Comparison of ENCODE assay signal across 10 cellular contexts in genomic region chr19:57282011-57282636, GRCh38. TPM values are rescaled to one million over a fixed set of nuclear protein-coding genes. Genes with fewer than 3 reads are reported as not detected.
DNase-seq lines count a peak whose midpoint lies in the region; ATAC-seq, FAIRE-seq and TF ChIP-seq lines count a peak whose summit lies in the region.
"Had no signal": no experiment of that assay in that cellular context is flagged by ENCODE, and none has a peak within 500 bp of the region (broad histone marks: within the 10 kb centered on the region; RNA-seq: fewer than 3 reads in every experiment).

No MANE protein-coding gene starts in this region.

- ATAC-seq in gastrocnemius medialis (no peak), GM21526 (IDR thresholded peaks at IDR 0.05; ENCODE audit: low FRiP score, unreplicated experiment) (no peak), GM18867 (IDR thresholded peaks at IDR 0.05; ENCODE audit: unreplicated experiment) (no peak)

- no peak overlapping the region for H3K27ac ChIP-seq in OCI-LY1 (ENCODE audit: low read depth, low read length, poor library complexity, severe bottlenecking)
- H3K27ac ChIP-seq in gastrocnemius medialis = peak overlapping the region; percentile 93 to 99 (median 96)
- no peak overlapping the region for H3K27ac ChIP-seq in SJCRH30
- H3K27ac ChIP-seq: WERI-Rb-1 had no signal

- H3K79me2 ChIP-seq in OCI-LY1 (ENCODE audit: insufficient read depth, low read length) = peaks cover 39% of the 10 kb centered on the region

- peak overlapping the region; percentile 95 for H3K4me2 ChIP-seq in OCI-LY1 (ENCODE audit: low read length)

- peaks cover 10% of the 10 kb centered on the region for H3K27me3 Mint-ChIP-seq in endothelial cell (ENCODE audit: unreplicated experiment)

- no peaks in the 10 kb centered on the region for H3K9me3 Mint-ChIP-seq in endothelial cell (ENCODE audit: unreplicated experiment)

- peak overlapping the region; percentile 79 for H3K4me3 Mint-ChIP-seq in endothelial cell (ENCODE audit: unreplicated experiment)

- peaks cover 13% of the 10 kb centered on the region for H3K4me1 Mint-ChIP-seq in endothelial cell (ENCODE audit: unreplicated experiment)

- no peaks in the 10 kb centered on the region for H4K20me1 ChIP-seq in OCI-LY1 (ENCODE audit: insufficient read depth, low read length)

- no peaks in the 10 kb centered on the region for H3K9me2 ChIP-seq in OCI-LY1 (ENCODE audit: low read depth, low read length)

- peaks cover 33% of the 10 kb centered on the region for H3K36me3 Mint-ChIP-seq in endothelial cell (ENCODE audit: low read depth, unreplicated experiment)

- TF ChIP-seq CTCF in OCI-LY1 (IDR thresholded peaks at IDR 0.05; ENCODE audit: low read length) (no peak), endothelial cell (IDR thresholded peaks at IDR 0.05; ENCODE audit: unreplicated experiment) (no peak), gastrocnemius medialis (IDR thresholded peaks at IDR 0.05 in 4 of 5, conservative IDR thresholded peaks at IDR 0.05 in 1 of 5) (no peak)

- peak overlapping the region; percentile 67 for H3K27ac Mint-ChIP-seq in endothelial cell (ENCODE audit: unreplicated experiment)

- H3K27me3 ChIP-seq in OCI-LY1 (ENCODE audit: insufficient read depth, low read length) (no peaks in the 10 kb centered on the region), gastrocnemius medialis (no peaks in the 10 kb centered on the region), SJCRH30 (no peaks in the 10 kb centered on the region)

- H3K9me3 ChIP-seq in OCI-LY1 (ENCODE audit: low read length) (no peaks in the 10 kb centered on the region), gastrocnemius medialis (no peaks in the 10 kb centered on the region), SJCRH30 (replicated peaks) (no peaks in the 10 kb centered on the region)

- intact Hi-C loops in gastrocnemius medialis (cut with DNase I; ENCODE audit: low total_unique reads) = loop anchor here (5.0 to 10.0 kb wide), 2 partner anchors 90 to 223 kb away; partner anchors contain the start of gene ZNF264

- H3K36me3 ChIP-seq in OCI-LY1 (ENCODE audit: insufficient read depth, low read length) (peaks cover 42% of the 10 kb centered on the region), gastrocnemius medialis (peaks cover 4 to 35% of the 10 kb centered on the region in 2 donors), SJCRH30 (peaks cover 33% of the 10 kb centered on the region)

- H2AFZ ChIP-seq in OCI-LY1 (ENCODE audit: low read length) = no peak overlapping the region

- H3K4me1 ChIP-seq in OCI-LY1 (ENCODE audit: insufficient read depth, low read length, severe bottlenecking) = peaks cover 25% of the 10 kb centered on the region
- H3K4me1 ChIP-seq in gastrocnemius medialis = peaks cover 31 to 46% of the 10 kb centered on the region in 2 donors
- peaks cover 3% of the 10 kb centered on the region; the same call in 1 of the 2 replicates for H3K4me1 ChIP-seq in SJCRH30

- H3K9ac ChIP-seq in OCI-LY1 (ENCODE audit: low read length) = peak overlapping the region; percentile 39; the same call in 1 of the 2 replicates

- TF ChIP-seq POLR2A in GM12892 (IDR thresholded peaks at IDR 0.05; ENCODE audit: low read depth, low read length) (0 out of 2 replicates have a peak, but pooled peaks have one; percentile 35), gastrocnemius medialis (IDR thresholded peaks at IDR 0.05) (no peak)

- H3F3A ChIP-seq in OCI-LY1 (ENCODE audit: insufficient read depth, low read length) = no peaks in the 10 kb centered on the region

- FAIRE-seq in GM12892 (lab: Jason Lieb, UNC) = no peak

- in situ Hi-C loops in gastrocnemius medialis (cut with MboI; ENCODE audit: low sequenced_read_pairs in 4 of 4) = loop anchor here in 1 of 4 donors (5.0 kb wide), 1 partner anchor 70 kb away; the partner anchor contains the start of gene ZNF304

- H3K4me3 ChIP-seq in OCI-LY1 (ENCODE audit: low read depth, low read length, poor library complexity, severe bottlenecking) (peak overlapping the region; percentile 86), gastrocnemius medialis (peak overlapping the region; percentile 96 to 97 (median 96)), SJCRH30 (no peak overlapping the region)

- DNase-seq in GM12892 (ENCODE audit: insufficient read length) (no peak), endothelial cell (ENCODE audit: low spot score) (no peak), gastrocnemius medialis (no peak), NCI-H1417 treated with DMSO at 0.1 percent for 48 hours (lab: John Stamatoyannopoulos, UW) (no peak), SJCRH30 (no peak)
- DNase-seq: Kasumi-1, WERI-Rb-1 had no signal

RNA-seq across cellular contexts. Expression of gene ZNF460, which starts 1.8 kb away (rescaled TPM):
- polyA plus RNA-seq in GM12892 (2012; ENCODE audit: missing spikeins) = 11.9 TPM
- total RNA-seq in endothelial cell (ENCODE audit: unreplicated experiment) (51.2 TPM), gastrocnemius medialis (10 to 100 TPM; 20.2 to 63.3 (median 42.3) TPM)
- 39.4 and 40.5 TPM in 2 replicates for total RNA-seq in SJCRH30 (2014; rRNA removed; shearing (Covaris generic))

RNA-seq across cellular contexts. Expression of gene ZNF543, which starts 38.1 kb away (rescaled TPM):
- polyA plus RNA-seq in GM12892 (2012; ENCODE audit: missing spikeins) = 3.0 TPM
- total RNA-seq in endothelial cell (ENCODE audit: unreplicated experiment) (13.7 TPM), gastrocnemius medialis (10 to 100 TPM in 1 of 4 donors, 1 to 10 TPM in 3; 5.8 to 11.5 (median 8.3) TPM)
- 13.0 and 13.5 TPM in 2 replicates for total RNA-seq in SJCRH30 (2014; rRNA removed; shearing (Covaris generic))

RNA-seq across cellular contexts. Expression of gene ZNF805, which starts 41.7 kb away (rescaled TPM):
- 3.2 TPM for polyA plus RNA-seq in GM12892 (2012; ENCODE audit: missing spikeins)
- total RNA-seq in endothelial cell (ENCODE audit: unreplicated experiment) (20.4 TPM), gastrocnemius medialis (10 to 100 TPM in 2 of 4 donors, 1 to 10 TPM in 2; 9.3 to 20.2 (median 14.8) TPM)
- total RNA-seq in SJCRH30 (2014; rRNA removed; shearing (Covaris generic)) = 14.7 and 15.5 TPM in 2 replicates

RNA-seq across cellular contexts. Expression of gene AURKC, which starts 51.3 kb away (rescaled TPM):
- polyA plus RNA-seq in GM12892 (2012; ENCODE audit: missing spikeins) = 1.8 TPM
- total RNA-seq in endothelial cell (ENCODE audit: unreplicated experiment) (3.2 TPM), gastrocnemius medialis (1 to 10 TPM in 1 of 4 donors, under 1 TPM in 2, not detected in 1; 0.42 to 2.7 (median 0.76) TPM)
- 0.79 and 0.93 TPM in 2 replicates for total RNA-seq in SJCRH30 (2014; rRNA removed; shearing (Covaris generic))

Comparison
In these comparisons a context has a peak if more than half of its experiments do, and no peak if none do; other contexts are left out.
1. H3K27ac ChIP-seq: peak in gastrocnemius medialis (4 of 4); none in OCI-LY1 (single experiment) and SJCRH30 (single experiment).